ENCODE assay signal across 8 cellular contexts in the genomic region with DNA sequence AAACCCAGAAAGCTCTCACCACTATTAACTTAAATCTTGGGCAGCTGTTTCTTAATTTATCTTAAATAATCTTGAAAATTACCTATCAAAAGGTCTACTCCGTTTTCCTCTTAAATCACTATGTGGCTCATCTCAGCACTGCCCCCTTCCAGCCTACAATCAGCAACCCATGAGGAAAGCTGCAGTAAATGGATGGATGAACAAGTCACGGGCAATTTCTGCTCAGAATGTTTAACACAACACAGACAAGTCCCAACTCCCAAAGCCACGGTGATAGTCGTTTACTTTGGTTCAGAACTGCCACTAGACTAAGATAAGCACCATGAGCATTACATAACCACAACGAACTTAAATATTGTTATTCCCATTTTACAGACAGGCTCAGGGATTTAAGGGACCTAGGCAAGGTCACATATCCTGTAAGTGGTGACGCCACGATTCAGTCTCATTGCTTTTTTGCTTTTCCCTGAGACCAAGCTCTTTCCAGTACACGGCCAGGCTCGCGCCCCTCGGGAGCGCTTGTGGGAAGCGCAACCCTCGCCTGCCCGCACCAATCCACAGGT. TPM values are rescaled to one million over a fixed set of nuclear protein-coding genes. Genes with fewer than 3 reads are reported as not detected.
A peak's percentile ranks its signal among the peaks of the same experiment; 100 is the strongest.
DNase-seq lines count a peak whose midpoint lies in the region; ATAC-seq and TF ChIP-seq lines count a peak whose summit lies in the region.

No MANE protein-coding gene starts in this region.

- DNase-seq in COR-L47 (lab: John Stamatoyannopoulos, UW) = peak; percentile 25
- DNase-seq in NT2/D1 (ENCODE audit: low read depth, low spot score) = no peak
- no peak for DNase-seq in colonic mucosa
- no peak for DNase-seq in vagina (ENCODE audit: extremely low spot score in 2 of 2)
- DNase-seq in NCI-H345 (lab: John Stamatoyannopoulos, UW) = no peak
- no peak for DNase-seq in GDM1 (lab: John Stamatoyannopoulos, UW)

- TF ChIP-seq CTCF in colonic mucosa (IDR thresholded peaks at IDR 0.05) (no peak), vagina (IDR thresholded peaks at IDR 0.05) (no peak)

- intact Hi-C loops in colonic mucosa (cut with DNase I) (no loop called here), vagina (cut with DNase I) (no loop called here)

- WGBS in mesodermal cell (ENCODE audit: insufficient coverage in 2 of 2), 2 experiments = 1 to 3% methylated on average over 6 to 12 of the region's 15 CpGs

- peaks cover 16% of the 10 kb centered on the region for H3K36me3 ChIP-seq in NT2/D1 (ENCODE audit: insufficient read depth, insufficient read length, low read length)
- H3K36me3 ChIP-seq in colonic mucosa = no peaks in the 10 kb centered on the region
- peaks cover 19% of the 10 kb centered on the region for H3K36me3 ChIP-seq in mesodermal cell (ENCODE audit: control insufficient read depth, insufficient read depth, low read length)
- H3K36me3 ChIP-seq in vagina = no peaks in the 10 kb centered on the region

- H3K27ac ChIP-seq in colonic mucosa (peak overlapping the region; percentile 95), mesodermal cell (ENCODE audit: low read depth, low read length, severe bottlenecking) (peak overlapping the region; percentile 93), vagina (peak overlapping the region; percentile 93)

- ATAC-seq in GM19452 (IDR thresholded peaks at IDR 0.05; ENCODE audit: unreplicated experiment) = peak; percentile 23

- H3K4me1 ChIP-seq in NT2/D1 (ENCODE audit: insufficient read depth, insufficient read length) (no peaks in the 10 kb centered on the region), colonic mucosa (peaks cover 8% of the 10 kb centered on the region), mesodermal cell (ENCODE audit: control insufficient read depth, insufficient read depth, low read length, poor library complexity, severe bottlenecking) (no peaks in the 10 kb centered on the region), vagina (peaks cover 49% of the 10 kb centered on the region)

- H3K4me3 ChIP-seq in NT2/D1 (ENCODE audit: insufficient read length, low read depth) (peak overlapping the region; percentile 96), colonic mucosa (peak overlapping the region; percentile 86), mesodermal cell (ENCODE audit: extremely low read depth, insufficient read depth, low read length, poor library complexity, severe bottlenecking) (peak overlapping the region; percentile 77), vagina (peak overlapping the region; percentile 69 to 91)

- H3K9me3 ChIP-seq in NT2/D1 (ENCODE audit: insufficient read depth, low read length) = no peaks in the 10 kb centered on the region
- no peaks in the 10 kb centered on the region for H3K9me3 ChIP-seq in colonic mucosa
- no peaks in the 10 kb centered on the region for H3K9me3 ChIP-seq in mesodermal cell (ENCODE audit: control insufficient read depth, low read length)
- H3K9me3 ChIP-seq in vagina = no peaks in the 10 kb centered on the region

- H3K9ac ChIP-seq in NT2/D1 (ENCODE audit: insufficient read length, low read depth) (peak overlapping the region; percentile 97), colonic mucosa (ENCODE audit: low read depth in 2 of 2, low read length in 2 of 2) (peak overlapping the region; percentile 74 to 99)

- H3K27me3 ChIP-seq in NT2/D1 (ENCODE audit: insufficient read depth, insufficient read length) (no peaks in the 10 kb centered on the region), colonic mucosa (no peaks in the 10 kb centered on the region), vagina (no peaks in the 10 kb centered on the region)

- no peak for TF ChIP-seq POLR2A in vagina (IDR thresholded peaks at IDR 0.05)

RNA-seq across cellular contexts. Expression of a gene that starts 2.0 kb away (rescaled TPM):
- 10 to 100 TPM in 1 of 2 donors, 1 to 10 TPM in 1; 7.4 to 10.9 TPM for total RNA-seq in colonic mucosa
- polyA plus RNA-seq in mesodermal cell (2013, experiment 1 of 2) = 30.8 TPM
- polyA plus RNA-seq in mesodermal cell (2013, experiment 2 of 2) = 29.3 TPM
- not detected for total RNA-seq in vagina

RNA-seq across cellular contexts. Expression of a gene that starts 2.3 kb away (rescaled TPM):
- 10 to 100 TPM; 11.9 to 17.4 TPM for total RNA-seq in colonic mucosa
- 16.8 TPM for polyA plus RNA-seq in mesodermal cell (2013, experiment 1 of 2)
- 18.9 TPM for polyA plus RNA-seq in mesodermal cell (2013, experiment 2 of 2)
- 18.4 TPM for total RNA-seq in vagina

RNA-seq across cellular contexts. Expression of a gene that starts 22.8 kb away (rescaled TPM):
- total RNA-seq in colonic mucosa (10 to 100 TPM; 53.3 to 77.0 TPM), vagina (28.0 TPM)
- 80.4 TPM for polyA plus RNA-seq in mesodermal cell (2013, experiment 1 of 2)
- 91.0 TPM for polyA plus RNA-seq in mesodermal cell (2013, experiment 2 of 2)

RNA-seq across cellular contexts. Expression of a gene that starts 24.1 kb away (rescaled TPM):
- total RNA-seq in colonic mucosa (1 to 10 TPM; 3.0 to 8.5 TPM), vagina (11.3 TPM)
- polyA plus RNA-seq in mesodermal cell (2013, experiment 1 of 2) = 3.6 TPM
- polyA plus RNA-seq in mesodermal cell (2013, experiment 2 of 2) = 3.7 TPM
